ENCODE assay signal across 8 cellular contexts in genomic region chr3:53219897-53220483, GRCh38. TPM values are rescaled to one million over a fixed set of nuclear protein-coding genes. Genes with fewer than 3 reads are reported as not detected.
DNase-seq lines count a peak whose midpoint lies in the region; ATAC-seq and TF ChIP-seq lines count a peak whose summit lies in the region.

No MANE protein-coding gene starts in this region.

- TF ChIP-seq POLR2A in suprapubic skin (IDR thresholded peaks at IDR 0.05) = no peak

- peak; percentile 79 for TF ChIP-seq CTCF in CD4-positive, alpha-beta T cell (IDR thresholded peaks at IDR 0.05)
- TF ChIP-seq CTCF in GM20000 (IDR thresholded peaks at IDR 0.05; ENCODE audit: extremely low read depth, missing control alignments) = peak; percentile 67
- TF ChIP-seq CTCF in fibroblast of pulmonary artery (IDR thresholded peaks at IDR 0.05; ENCODE audit: low read length, missing control alignments) = peak; percentile 96
- TF ChIP-seq CTCF in neutrophil (IDR thresholded peaks at IDR 0.05) = peak; percentile 87
- TF ChIP-seq CTCF in suprapubic skin (IDR thresholded peaks at IDR 0.05) = peak; percentile 49 to 92

- H3K27ac Mint-ChIP-seq in CD4-positive, alpha-beta T cell = no peak overlapping the region
- H3K27ac Mint-ChIP-seq in activated T-helper 1 cell treated with anti-CD3 and anti-CD28 coated beads, Interleukin-12 subunit alpha, Interleukin-12 subunit beta, Interleukin-2, Interleukin-4 antibody, amounts not matched to agents 30 ng/mL and 10 ng/mL and 1 ng/mL, durations not matched to agents 14 hours and 24 hours and 36 hours = no peak overlapping the region

- intact Hi-C loops in CD4-positive, alpha-beta T cell (cut with DNase I, micrococcal nuclease) = no loop called here
- intact Hi-C loops in activated T-helper 1 cell treated with anti-CD3 and anti-CD28 coated beads, Interleukin-12 subunit alpha, Interleukin-12 subunit beta, Interleukin-2, Interleukin-4 antibody, amounts not matched to agents 30 ng/mL and 10 ng/mL and 1 ng/mL, durations not matched to agents 14 hours and 24 hours and 36 hours (cut with micrococcal nuclease) = loop anchor here (1.0 kb wide), 1 partner anchor 79 kb away; no protein-coding TSS in a partner anchor

- H3K4me1 ChIP-seq in neutrophil (ENCODE audit: control insufficient read depth in 1 of 2, insufficient read depth in 1 of 2, low read depth in 1 of 2, low read length in 1 of 2) (peaks cover 12 to 20% of the 10 kb centered on the region in 2 experiments), suprapubic skin (no peaks in the 10 kb centered on the region)

- H3K4me3 Mint-ChIP-seq in CD4-positive, alpha-beta T cell = no peak overlapping the region
- H3K4me3 Mint-ChIP-seq in activated T-helper 1 cell treated with anti-CD3 and anti-CD28 coated beads, Interleukin-12 subunit alpha, Interleukin-12 subunit beta, Interleukin-2, Interleukin-4 antibody, amounts not matched to agents 30 ng/mL and 10 ng/mL and 1 ng/mL, durations not matched to agents 14 hours and 24 hours and 36 hours = no peak overlapping the region

- no peaks in the 10 kb centered on the region for H3K9me3 ChIP-seq in CD4-positive, alpha-beta T cell (ENCODE audit: control insufficient read depth, low read length)
- no peaks in the 10 kb centered on the region for H3K9me3 ChIP-seq in neutrophil
- H3K9me3 ChIP-seq in suprapubic skin = no peaks in the 10 kb centered on the region

- 46% methylated on average over 10 of the region's 10 CpGs for WGBS in suprapubic skin

- CTCF ChIA-PET in CD4-positive, alpha-beta T cell (lab: Charles Lee) = interaction anchor here (0.6 to 0.9 kb wide), 2 partner anchors 67 to 110 kb away, joined by 3 to 4 read pairs; no protein-coding TSS in a partner anchor

- no peak overlapping the region for H3K4me3 ChIP-seq in fibroblast of pulmonary artery (replicated peaks; ENCODE audit: low read depth, low read length)
- H3K4me3 ChIP-seq in neutrophil (ENCODE audit: low read depth in 1 of 2, low read length in 1 of 2) = no peak overlapping the region
- H3K4me3 ChIP-seq in suprapubic skin = no peak overlapping the region

- H3K27me3 Mint-ChIP-seq in CD4-positive, alpha-beta T cell = no peaks in the 10 kb centered on the region
- H3K27me3 Mint-ChIP-seq in activated T-helper 1 cell treated with anti-CD3 and anti-CD28 coated beads, Interleukin-12 subunit alpha, Interleukin-12 subunit beta, Interleukin-2, Interleukin-4 antibody, amounts not matched to agents 30 ng/mL and 10 ng/mL and 1 ng/mL, durations not matched to agents 14 hours and 24 hours and 36 hours (ENCODE audit: insufficient read depth) = peaks cover 5% of the 10 kb centered on the region

- H3K36me3 Mint-ChIP-seq in CD4-positive, alpha-beta T cell (ENCODE audit: low read depth) = peaks cover 14% of the 10 kb centered on the region
- peaks cover 14% of the 10 kb centered on the region for H3K36me3 Mint-ChIP-seq in activated T-helper 1 cell treated with anti-CD3 and anti-CD28 coated beads, Interleukin-12 subunit alpha, Interleukin-12 subunit beta, Interleukin-2, Interleukin-4 antibody, amounts not matched to agents 30 ng/mL and 10 ng/mL and 1 ng/mL, durations not matched to agents 14 hours and 24 hours and 36 hours (ENCODE audit: low read depth)

- TF ChIP-seq RAD21 in Ishikawa (IDR thresholded peaks at IDR 0.05; ENCODE audit: low read depth) = peak; percentile 89

- no peak for TF ChIP-seq EP300 in Ishikawa (IDR thresholded peaks at IDR 0.05; ENCODE audit: borderline replicate concordance)
- TF ChIP-seq EP300 in suprapubic skin (IDR thresholded peaks at IDR 0.05) = no peak

- H3K36me3 ChIP-seq in neutrophil (peaks cover 49% of the 10 kb centered on the region), suprapubic skin (peaks cover 20% of the 10 kb centered on the region)

- peak; percentile 59 to 76 (median 68) for DNase-seq in CD4-positive, alpha-beta T cell
- DNase-seq in GM20000 (ENCODE audit: low spot score) (peak; percentile 82), RKO (ENCODE audit: low spot score) (peak; percentile 84), fibroblast of pulmonary artery (ENCODE audit: low read depth) (peak; percentile 81), suprapubic skin (ENCODE audit: low spot score in 2 of 2) (peak in 1 of 2 donors; percentile 81)
- DNase-seq in activated T-helper 1 cell treated with anti-CD3 and anti-CD28 coated beads, Interleukin-12 subunit alpha, Interleukin-12 subunit beta, Interleukin-2, Interleukin-4 antibody, amounts not matched to agents 30 ng/mL and 10 ng/mL and 1 ng/mL, durations not matched to agents 14 hours and 24 hours and 36 hours (ENCODE audit: low spot score) = peak; percentile 75

- ATAC-seq in CD4-positive, alpha-beta T cell (ENCODE audit: poor library complexity) = peak; percentile 96

- no peaks in the 10 kb centered on the region for H3K27me3 ChIP-seq in CD4-positive, alpha-beta T cell (ENCODE audit: control insufficient read depth, insufficient read depth, low read length)
- H3K27me3 ChIP-seq in neutrophil (no peaks in the 10 kb centered on the region), suprapubic skin (no peaks in the 10 kb centered on the region)

- peaks cover 5% of the 10 kb centered on the region for H3K4me1 Mint-ChIP-seq in CD4-positive, alpha-beta T cell (ENCODE audit: low read depth)
- H3K4me1 Mint-ChIP-seq in activated T-helper 1 cell treated with anti-CD3 and anti-CD28 coated beads, Interleukin-12 subunit alpha, Interleukin-12 subunit beta, Interleukin-2, Interleukin-4 antibody, amounts not matched to agents 30 ng/mL and 10 ng/mL and 1 ng/mL, durations not matched to agents 14 hours and 24 hours and 36 hours (ENCODE audit: low read depth) = peaks cover 6% of the 10 kb centered on the region

- POLR2A ChIA-PET in CD4-positive, alpha-beta T cell (lab: Charles Lee) = interaction anchor here (0.7 kb wide), 1 partner anchor 55 kb away, joined by 3 read pairs; no protein-coding TSS in a partner anchor

- H3K27ac ChIP-seq in CD4-positive, alpha-beta T cell (ENCODE audit: low read depth, low read length) = no peak overlapping the region
- peak overlapping the region; percentile 97 for H3K27ac ChIP-seq in neutrophil
- no peak overlapping the region for H3K27ac ChIP-seq in suprapubic skin

- H3K9me3 Mint-ChIP-seq in CD4-positive, alpha-beta T cell = no peaks in the 10 kb centered on the region
- no peaks in the 10 kb centered on the region for H3K9me3 Mint-ChIP-seq in activated T-helper 1 cell treated with anti-CD3 and anti-CD28 coated beads, Interleukin-12 subunit alpha, Interleukin-12 subunit beta, Interleukin-2, Interleukin-4 antibody, amounts not matched to agents 30 ng/mL and 10 ng/mL and 1 ng/mL, durations not matched to agents 14 hours and 24 hours and 36 hours

TF ChIP-seq in Ishikawa, 13 proteins besides CTCF, POLR2A, EP300 and RAD21:
- TF ChIP-seq, protein P1, sequence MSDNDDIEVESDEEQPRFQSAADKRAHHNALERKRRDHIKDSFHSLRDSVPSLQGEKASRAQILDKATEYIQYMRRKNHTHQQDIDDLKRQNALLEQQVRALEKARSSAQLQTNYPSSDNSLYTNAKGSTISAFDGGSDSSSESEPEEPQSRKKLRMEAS (IDR thresholded peaks at IDR 0.05) = peak; percentile 61
- TF ChIP-seq NFIC (IDR thresholded peaks at IDR 0.05) (no peak), TCF12 (IDR thresholded peaks at IDR 0.05; ENCODE audit: low read depth) (peak; percentile 30; the same call in 1 of the 2 replicates)

RNA-seq across cellular contexts. Expression of gene TKT, which starts 35.8 kb away (rescaled TPM):
- 100 to 1,000 TPM in 1 of 2 experiments, 10 to 100 TPM in 1; 91.5 to 103 TPM for total RNA-seq in CD4-positive, alpha-beta T cell
- total RNA-seq in activated T-helper 1 cell treated with anti-CD3 and anti-CD28 coated beads, Interleukin-12 subunit alpha, Interleukin-12 subunit beta, Interleukin-2, Interleukin-4 antibody, amounts not matched to agents 30 ng/mL and 10 ng/mL and 1 ng/mL, durations not matched to agents 14 hours and 24 hours and 36 hours = 332 and 351 TPM in 2 replicates
- 100 to 1,000 TPM; 107 to 194 (median 155) TPM for total RNA-seq in suprapubic skin

RNA-seq across cellular contexts. Expression of gene PRKCD, which starts 59.0 kb away (rescaled TPM):
- total RNA-seq in CD4-positive, alpha-beta T cell = 10 to 100 TPM; 18.1 to 20.1 TPM
- 24.8 and 28.0 TPM in 2 replicates for total RNA-seq in activated T-helper 1 cell treated with anti-CD3 and anti-CD28 coated beads, Interleukin-12 subunit alpha, Interleukin-12 subunit beta, Interleukin-2, Interleukin-4 antibody, amounts not matched to agents 30 ng/mL and 10 ng/mL and 1 ng/mL, durations not matched to agents 14 hours and 24 hours and 36 hours
- 10 to 100 TPM; 27.9 to 31.3 (median 29.3) TPM for total RNA-seq in suprapubic skin
